Comparison of ENCODE assay signal across 21 cellular contexts in the genomic region with DNA sequence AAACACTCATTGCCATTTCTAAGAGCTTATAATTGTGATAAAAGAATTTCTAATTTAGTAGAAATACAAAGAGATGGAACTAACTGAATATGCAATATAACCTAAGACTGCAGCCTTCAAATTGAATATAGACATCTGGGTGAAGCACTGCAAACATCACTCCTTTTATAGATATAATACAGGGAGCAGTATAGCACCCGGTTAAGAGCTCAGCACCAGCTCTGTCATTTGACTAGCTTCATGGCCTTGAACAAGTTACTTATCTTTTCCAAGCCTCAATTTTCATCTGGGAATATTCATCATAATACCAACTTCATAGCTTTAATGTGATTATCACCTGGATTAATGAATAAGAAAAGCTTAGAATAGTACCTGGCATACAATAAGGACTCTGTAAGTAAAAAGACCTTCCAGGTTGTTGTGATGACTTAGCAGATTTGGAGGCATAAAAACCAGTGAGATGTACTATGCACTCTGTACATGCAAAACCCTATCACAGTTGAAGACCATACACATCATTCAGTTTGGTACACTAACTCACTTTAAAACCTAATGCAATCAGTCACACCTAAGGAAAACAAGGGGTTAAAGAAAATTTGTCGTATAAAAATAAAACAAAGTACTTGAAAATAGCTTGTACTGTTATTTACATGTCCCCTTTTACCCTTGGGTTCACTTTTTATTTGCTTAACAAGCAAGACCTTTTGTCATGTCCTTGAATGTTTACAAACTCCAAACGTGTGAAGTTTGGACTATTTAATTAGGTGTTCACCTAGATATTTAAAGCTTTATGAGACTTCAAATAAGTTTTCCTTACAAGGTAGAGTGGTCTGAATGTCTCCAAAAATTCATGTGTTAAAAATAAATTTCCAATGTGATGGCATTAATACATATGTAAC.
DNase-seq lines count a peak whose midpoint lies in the region; ATAC-seq, FAIRE-seq and TF ChIP-seq lines count a peak whose summit lies in the region.
"Had no signal": no experiment of that assay in that cellular context is flagged by ENCODE, and none has a peak within 500 bp of the region (broad histone marks: within the 10 kb centered on the region; RNA-seq: fewer than 3 reads in every experiment).

No MANE protein-coding gene starts in this region.

- H3K36me3 Mint-ChIP-seq in endothelial cell (ENCODE audit: low read depth, unreplicated experiment) (no peaks in the 10 kb centered on the region), Calu3 (ENCODE audit: insufficient read depth, unreplicated experiment) (no peaks in the 10 kb centered on the region)
- no peaks in the 10 kb centered on the region for H3K36me3 Mint-ChIP-seq in CD8-positive, alpha-beta T cell
- H3K36me3 Mint-ChIP-seq: CD14-positive monocyte; CD4-positive, alpha-beta memory T cell had no signal

- TF ChIP-seq RAD21 in H1 (IDR thresholded peaks at IDR 0.05 in 1 of 2, conservative IDR thresholded peaks at IDR 0.05 in 1 of 2; ENCODE audit: low read depth in 2 of 2, low read length in 2 of 2) = no peak

- H3K27me3 Mint-ChIP-seq in endothelial cell (ENCODE audit: unreplicated experiment) = peaks cover 2% of the 10 kb centered on the region
- peaks cover 3% of the 10 kb centered on the region for H3K27me3 Mint-ChIP-seq in CD8-positive, alpha-beta T cell (ENCODE audit: low read depth)
- H3K27me3 Mint-ChIP-seq in Calu3 (ENCODE audit: unreplicated experiment) = no peaks in the 10 kb centered on the region
- H3K27me3 Mint-ChIP-seq: CD4-positive, alpha-beta memory T cell had no signal

- no peak overlapping the region for H3K27ac ChIP-seq in H1 (ENCODE audit: low read depth, low read length)
- no peak overlapping the region for H3K27ac ChIP-seq in CD8-positive, alpha-beta T cell (ENCODE audit: low read depth, low read length)
- H3K27ac ChIP-seq: BLaER1, GM23248, KMS-11 had no signal

- H2BK120ac ChIP-seq in H1 (replicated peaks; ENCODE audit: low read depth, low read length) = no peak overlapping the region

- no peak for TF ChIP-seq EP300 in H1 (IDR thresholded peaks at IDR 0.05; ENCODE audit: borderline replicate concordance in 1 of 2, low read depth in 2 of 2, low read length in 2 of 2)

- DNase-seq in H54 (ENCODE audit: insufficient read length, low spot score) (no peak), LNCaP clone FGC (ENCODE audit: low read depth) (peak; percentile 26), H1 (ENCODE audit: low read depth in 1 of 2, low spot score in 2 of 2) (no peak), endothelial cell (ENCODE audit: low spot score) (no peak), Calu3 (no peak)
- DNase-seq in CD8-positive, alpha-beta T cell = no peak
- DNase-seq: CD4-positive, alpha-beta memory T cell; DMS 273 treated with DMSO at 0.1 percent for 48 hours; DMS79; GDM1; GM23248; H7; HFFc6 had no signal

- H3K9ac ChIP-seq in H1 (replicated peaks in 1 of 4; ENCODE audit: extremely low read depth in 1 of 4, low read depth in 3 of 4, low read length in 3 of 4) = no peak overlapping the region
- H3K9ac ChIP-seq: BLaER1, GM23248, KMS-11 had no signal

- no peak overlapping the region for H3K4me2 ChIP-seq in H1 (ENCODE audit: insufficient read depth in 1 of 2, low read depth in 2 of 2, low read length in 2 of 2)
- H3K4me2 ChIP-seq: BLaER1, KMS-11 had no signal

- H3K9me3 ChIP-seq in H1 (ENCODE audit: insufficient read depth in 2 of 2, low read depth in 1 of 2, low read length in 1 of 2) = no peaks in the 10 kb centered on the region
- H3K9me3 ChIP-seq in CD8-positive, alpha-beta T cell (ENCODE audit: low read length) = no peaks in the 10 kb centered on the region
- H3K9me3 ChIP-seq: BLaER1 had no signal

- TF ChIP-seq POLR2A in H54 (IDR thresholded peaks at IDR 0.05; ENCODE audit: low read depth, low read length) (no peak), H1 (IDR thresholded peaks at IDR 0.05; ENCODE audit: control extremely low read depth in 1 of 2, low read depth in 2 of 2, low read length in 2 of 2) (no peak)

- no peaks in the 10 kb centered on the region for H4K20me1 ChIP-seq in H1 (replicated peaks in 1 of 2; ENCODE audit: control insufficient read depth in 1 of 2, insufficient read depth in 2 of 2, low read length in 2 of 2)
- H4K20me1 ChIP-seq: BLaER1 had no signal

- H4K5ac ChIP-seq in H1 (ENCODE audit: insufficient read length, low read depth, low read length) = no peak overlapping the region

- WGBS in H1 (ENCODE audit: extremely low coverage in 1 of 2, insufficient coverage in 1 of 2, insufficient read length in 1 of 2, insufficient replicate concordance in 2 of 2, low coverage in 1 of 2, low lambda C conversion rate in 2 of 2, missing lambda C conversion rate in 1 of 2), 2 experiments = 85% methylated on average over 3 of the region's 3 CpGs; no CpG with 5 or more reads in 1 of the 2 experiments

- no peaks in the 10 kb centered on the region for H3K36me3 ChIP-seq in H1 (ENCODE audit: control insufficient read depth in 2 of 4, insufficient read depth in 4 of 4, low read length in 3 of 4)
- H3K36me3 ChIP-seq in CD8-positive, alpha-beta T cell (ENCODE audit: insufficient read depth, low read length) = no peaks in the 10 kb centered on the region
- H3K36me3 ChIP-seq: BLaER1 had no signal

- H3K4me1 ChIP-seq in H1 (replicated peaks in 1 of 4; ENCODE audit: control insufficient read depth in 3 of 4, insufficient read depth in 4 of 4, low read length in 3 of 4) = no peaks in the 10 kb centered on the region
- H3K4me1 ChIP-seq in CD8-positive, alpha-beta T cell (ENCODE audit: insufficient read depth, low read length) = no peaks in the 10 kb centered on the region
- H3K4me1 ChIP-seq: BLaER1 had no signal

- H3K9me3 Mint-ChIP-seq in endothelial cell (ENCODE audit: unreplicated experiment) = no peaks in the 10 kb centered on the region
- peaks cover 5% of the 10 kb centered on the region for H3K9me3 Mint-ChIP-seq in CD8-positive, alpha-beta T cell
- H3K9me3 Mint-ChIP-seq in Calu3 (ENCODE audit: low read depth, unreplicated experiment) = no peaks in the 10 kb centered on the region

- H3K4me1 Mint-ChIP-seq in endothelial cell (ENCODE audit: unreplicated experiment) = no peaks in the 10 kb centered on the region
- no peaks in the 10 kb centered on the region for H3K4me1 Mint-ChIP-seq in CD8-positive, alpha-beta T cell (ENCODE audit: low read depth)
- H3K4me1 Mint-ChIP-seq in Calu3 (ENCODE audit: low read depth, unreplicated experiment) = peaks cover 10% of the 10 kb centered on the region
- H3K4me1 Mint-ChIP-seq: CD14-positive monocyte; CD4-positive, alpha-beta memory T cell had no signal

- H3K14ac ChIP-seq in H1 (ENCODE audit: insufficient read length) = no peak overlapping the region

- H2BK12ac ChIP-seq in H1 (ENCODE audit: low read depth, low read length) = no peak overlapping the region

- no peak overlapping the region for H3K4ac ChIP-seq in H1 (replicated peaks; ENCODE audit: insufficient read length, low read depth, low read length)

- POLR2A ChIA-PET in H1 (lab: Charles Lee; ENCODE audit: partially characterized antibody) = no interaction called here
- POLR2A ChIA-PET in CD8-positive, alpha-beta T cell (lab: Charles Lee) = no interaction called here

- no peak overlapping the region for H2AFZ ChIP-seq in H1 (ENCODE audit: low read length)
- H2AFZ ChIP-seq: GM23248 had no signal

- no peak overlapping the region for H3K18ac ChIP-seq in H1 (ENCODE audit: extremely low read depth, low read length)

- FAIRE-seq in H54 (lab: Jason Lieb, UNC) (peak; percentile 36), H1 (lab: Jason Lieb, UNC) (no peak)
- FAIRE-seq: A204.1, GM12892, GM18507, HTR-8/SVneo had no signal

- no peak overlapping the region for H2AK5ac ChIP-seq in H1 (ENCODE audit: low read depth, low read length)

- CTCF ChIA-PET in H1 (lab: Charles Lee; ENCODE audit: partially characterized antibody) (interaction anchor here (0.9 kb wide), 1 partner anchor 430 kb away, joined by 3 read pairs; no protein-coding TSS in a partner anchor), Calu3 (lab: Charles Lee) (interaction anchor here (0.8 kb wide), 1 partner anchor 8 kb away, joined by 3 read pairs; no protein-coding TSS in a partner anchor)
- CTCF ChIA-PET in CD8-positive, alpha-beta T cell (lab: Charles Lee) = no interaction called here

- TF ChIP-seq CTCF in LNCaP clone FGC (IDR thresholded peaks at IDR 0.05; ENCODE audit: control insufficient read depth, extremely low read depth, insufficient read depth) (no peak), H1 (IDR thresholded peaks at IDR 0.05; ENCODE audit: control extremely low read depth in 1 of 3, insufficient read depth in 1 of 3, low read depth in 1 of 3, low read length in 3 of 3) (no peak), endothelial cell (IDR thresholded peaks at IDR 0.05; ENCODE audit: unreplicated experiment) (no peak), Calu3 (IDR thresholded peaks at IDR 0.05; ENCODE audit: unreplicated experiment) (no peak)
- TF ChIP-seq CTCF in CD8-positive, alpha-beta T cell (IDR thresholded peaks at IDR 0.05) = no peak

- H3K4me3 Mint-ChIP-seq in endothelial cell (ENCODE audit: unreplicated experiment) (no peak overlapping the region), Calu3 (ENCODE audit: low read depth, unreplicated experiment) (no peak overlapping the region)
- H3K4me3 Mint-ChIP-seq in CD8-positive, alpha-beta T cell = no peak overlapping the region
- H3K4me3 Mint-ChIP-seq: CD14-positive monocyte; CD4-positive, alpha-beta memory T cell; HFFc6 had no signal

- H3K56ac ChIP-seq in H1 (replicated peaks; ENCODE audit: insufficient read length, low read depth, low read length) = no peak overlapping the region

- no peaks in the 10 kb centered on the region for H3K23me2 ChIP-seq in H1 (ENCODE audit: low read depth, low read length)

- H2BK5ac ChIP-seq in H1 (ENCODE audit: low read depth, low read length) = no peak overlapping the region

- no peaks in the 10 kb centered on the region for H3K79me2 ChIP-seq in H1 (ENCODE audit: control insufficient read depth in 1 of 2, insufficient read depth in 2 of 2, low read length in 2 of 2)

- H4K8ac ChIP-seq in H1 (ENCODE audit: extremely low read depth, insufficient read depth, low read length) = no peak overlapping the region

- no peak overlapping the region for H2BK15ac ChIP-seq in H1 (ENCODE audit: low read length)

- H3K27ac Mint-ChIP-seq in endothelial cell (ENCODE audit: unreplicated experiment) = no peak overlapping the region
- H3K27ac Mint-ChIP-seq in CD8-positive, alpha-beta T cell = no peak overlapping the region
- H3K27ac Mint-ChIP-seq in Calu3 (ENCODE audit: unreplicated experiment) = no peak overlapping the region
- H3K27ac Mint-ChIP-seq: CD14-positive monocyte; CD4-positive, alpha-beta memory T cell had no signal

- no peak overlapping the region for H3K23ac ChIP-seq in H1 (ENCODE audit: insufficient read length)

- H3K27me3 ChIP-seq in H1 (replicated peaks in 1 of 4; ENCODE audit: control insufficient read depth in 3 of 4, extremely low read depth in 1 of 4, insufficient read depth in 3 of 4, low read length in 3 of 4) = no peaks in the 10 kb centered on the region
- H3K27me3 ChIP-seq in CD8-positive, alpha-beta T cell (ENCODE audit: insufficient read depth, low read length) = no peaks in the 10 kb centered on the region
- H3K27me3 ChIP-seq: BLaER1 had no signal

- H3K4me3 ChIP-seq in LNCaP clone FGC (ENCODE audit: low read depth, low read length) (no peak overlapping the region), H1 (ENCODE audit: extremely low read depth in 1 of 4, insufficient read depth in 2 of 4, low read depth in 3 of 4, low read length in 4 of 4) (no peak overlapping the region)
- no peak overlapping the region for H3K4me3 ChIP-seq in CD8-positive, alpha-beta T cell (ENCODE audit: low read depth, low read length)
- H3K4me3 ChIP-seq: BLaER1, GM23248 had no signal

- no TSS peak for BruUV-seq in Calu3 (replicated peaks; lab: Mats Ljungman, UMichigan)

- H3K79me1 ChIP-seq in H1 (ENCODE audit: low read depth, low read length) = no peaks in the 10 kb centered on the region

- no peak overlapping the region for H4K91ac ChIP-seq in H1 (replicated peaks; ENCODE audit: insufficient read length, low read length)

- intact Hi-C loops in CD8-positive, alpha-beta T cell (cut with DNase I, micrococcal nuclease) = no loop called here
- intact Hi-C loops in Calu3 (cut with micrococcal nuclease; ENCODE audit: unreplicated experiment) = loop anchor here (5.0 kb wide), 1 partner anchor 107 kb away; no protein-coding TSS in a partner anchor

- no peak for ATAC-seq in CD8-positive, alpha-beta T cell
- ATAC-seq: HCT116 had no signal

- no peak overlapping the region for H2BK20ac ChIP-seq in H1 (ENCODE audit: low read length)
